7 cellular contexts compared by ENCODE assay signal in the genomic region with DNA sequence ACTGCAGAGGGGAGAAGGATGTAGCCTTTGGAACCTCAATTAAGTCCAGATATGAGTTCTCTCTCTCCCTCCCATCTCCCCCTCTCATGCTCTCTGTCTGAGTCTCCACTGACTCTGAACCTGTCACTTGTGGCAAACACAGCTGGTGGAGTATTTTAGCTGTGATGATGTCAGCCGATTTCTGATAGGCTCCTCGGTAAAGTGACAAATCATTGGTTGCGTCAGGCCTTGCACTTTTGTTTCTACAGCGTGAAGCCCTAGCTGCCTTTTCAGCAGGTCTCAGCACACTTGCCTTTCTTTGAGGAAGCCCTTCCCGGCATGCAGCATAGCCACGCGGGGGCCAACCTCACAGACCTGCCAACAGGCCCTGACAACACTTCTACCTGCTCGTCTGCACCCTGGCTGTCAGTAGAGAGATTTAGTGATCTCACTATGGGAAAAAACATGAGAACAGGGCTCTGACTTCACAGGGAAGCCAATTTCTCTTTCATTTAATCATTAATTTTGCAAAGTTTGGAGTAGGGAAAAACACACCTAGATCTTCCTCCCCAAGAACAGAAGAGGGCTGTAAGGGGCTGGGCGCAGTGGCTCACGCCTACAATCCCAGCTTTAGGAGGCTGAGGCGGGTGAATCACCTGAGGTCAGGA.
DNase-seq lines count a peak whose midpoint lies in the region; ATAC-seq and TF ChIP-seq lines count a peak whose summit lies in the region.

No MANE protein-coding gene starts in this region.

- no peak overlapping the region for H4K8ac ChIP-seq in neuronal stem cell (ENCODE audit: low read depth, low read length)

- no peak overlapping the region for H3K23ac ChIP-seq in neuronal stem cell (ENCODE audit: low read depth, low read length, poor library complexity)

- no peaks in the 10 kb centered on the region for H3K79me1 ChIP-seq in neuronal stem cell (ENCODE audit: low read depth, low read length)

- no peak for TF ChIP-seq POLR2A in esophagus muscularis mucosa (IDR thresholded peaks at IDR 0.05; ENCODE audit: low read depth)

- H3K9ac ChIP-seq in neuronal stem cell (ENCODE audit: low read depth, low read length, poor library complexity) = no peak overlapping the region

- no peak overlapping the region for H2BK12ac ChIP-seq in neuronal stem cell (ENCODE audit: low read length)

- peak overlapping the region; percentile 83 for H2AFZ ChIP-seq in neuronal stem cell (ENCODE audit: low read length)

- peak; percentile 89 for ATAC-seq in GM18870 (IDR thresholded peaks at IDR 0.05; ENCODE audit: unreplicated experiment)
- peak; percentile 81 for ATAC-seq in HG02973 (IDR thresholded peaks at IDR 0.05; ENCODE audit: unreplicated experiment)
- ATAC-seq in activated CD8-positive, alpha-beta memory T cell treated with anti-CD3 and anti-CD28 coated beads, Interleukin-2, amount 10 ng/mL, durations not matched to agents 7 days and 5 days = peak; percentile 77

- no peak for TF ChIP-seq CTCF in esophagus muscularis mucosa (IDR thresholded peaks at IDR 0.05)

- CTCF ChIA-PET in activated CD8-positive, alpha-beta memory T cell treated with anti-CD3 and anti-CD28 coated beads, Interleukin-2, amount 10 ng/mL, durations not matched to agents 7 days and 5 days (lab: Charles Lee) = interaction anchor here (0.7 to 3.8 kb wide), 13 partner anchors 10 to 448 kb away, joined by 3 to 27 read pairs (median 3); partner anchors contain the start of gene ATXN1

- peak; percentile 56 for DNase-seq in NCI-H524 treated with DMSO at 0.1 percent for 48 hours (lab: John Stamatoyannopoulos, UW)
- DNase-seq in activated CD8-positive, alpha-beta memory T cell treated with anti-CD3 and anti-CD28 coated beads, Interleukin-2, amount 10 ng/mL, durations not matched to agents 7 days and 5 days = peak; percentile 92
- no peak for DNase-seq in esophagus muscularis mucosa (ENCODE audit: extremely low spot score)
- DNase-seq in neuronal stem cell (ENCODE audit: low spot score) = no peak
- peak in 35 of 49 donors; percentile 17 to 85 (median 45) for DNase-seq in substantia nigra (lab: John Stamatoyannopoulos, UW)

- H3K4me1 Mint-ChIP-seq in activated CD8-positive, alpha-beta memory T cell treated with anti-CD3 and anti-CD28 coated beads, Interleukin-2, amount 10 ng/mL, durations not matched to agents 7 days and 5 days = peaks cover 77% of the 10 kb centered on the region

- H3K4ac ChIP-seq in neuronal stem cell (ENCODE audit: low read length) = no peak overlapping the region

- H2AK5ac ChIP-seq in neuronal stem cell (ENCODE audit: low read depth, low read length) = no peak overlapping the region

- no peak overlapping the region for H2BK120ac ChIP-seq in neuronal stem cell (ENCODE audit: low read depth, low read length)

- no peak overlapping the region for H2BK5ac ChIP-seq in neuronal stem cell (ENCODE audit: low read length)

- H3K18ac ChIP-seq in neuronal stem cell (ENCODE audit: low read length) = no peak overlapping the region

- H3K27ac ChIP-seq in esophagus muscularis mucosa (replicated peaks in 1 of 4) (peak overlapping the region; percentile 56 to 68 (median 67)), neuronal stem cell (replicated peaks; ENCODE audit: low read length) (no peak overlapping the region), substantia nigra (ENCODE audit: low read depth, low read length, poor library complexity, severe bottlenecking) (peak overlapping the region; percentile 42)

- H3K36me3 ChIP-seq in esophagus muscularis mucosa (peaks cover 11 to 25% (median 20%) of the 10 kb centered on the region in 4 donors), neuronal stem cell (replicated peaks in 1 of 2; ENCODE audit: control insufficient read depth in 2 of 2, insufficient read depth in 2 of 2, low read length in 2 of 2) (no peaks in the 10 kb centered on the region)

- H3K9me3 ChIP-seq in esophagus muscularis mucosa (no peaks in the 10 kb centered on the region), neuronal stem cell (replicated peaks in 1 of 2; ENCODE audit: control insufficient read depth in 2 of 2, insufficient read depth in 1 of 2, low read depth in 1 of 2, low read length in 2 of 2) (no peaks in the 10 kb centered on the region)

- H3K27ac Mint-ChIP-seq in activated CD8-positive, alpha-beta memory T cell treated with anti-CD3 and anti-CD28 coated beads, Interleukin-2, amount 10 ng/mL, durations not matched to agents 7 days and 5 days = peak overlapping the region; percentile 91

- H3K14ac ChIP-seq in neuronal stem cell (ENCODE audit: low read length) = no peak overlapping the region

- H3K27me3 ChIP-seq in esophagus muscularis mucosa = no peaks in the 10 kb centered on the region
- H3K27me3 ChIP-seq in neuronal stem cell (ENCODE audit: control insufficient read depth in 3 of 3, insufficient read depth in 3 of 3, low read depth in 1 of 3, low read length in 3 of 3) = no peaks in the 10 kb centered on the region

- no peak overlapping the region for H4K91ac ChIP-seq in neuronal stem cell (ENCODE audit: low read depth, low read length, poor library complexity)

- no peaks in the 10 kb centered on the region for H3K27me3 Mint-ChIP-seq in activated CD8-positive, alpha-beta memory T cell treated with anti-CD3 and anti-CD28 coated beads, Interleukin-2, amount 10 ng/mL, durations not matched to agents 7 days and 5 days

- peak overlapping the region; percentile 55 for H3K4me3 Mint-ChIP-seq in activated CD8-positive, alpha-beta memory T cell treated with anti-CD3 and anti-CD28 coated beads, Interleukin-2, amount 10 ng/mL, durations not matched to agents 7 days and 5 days

- no peaks in the 10 kb centered on the region for H3K9me3 Mint-ChIP-seq in activated CD8-positive, alpha-beta memory T cell treated with anti-CD3 and anti-CD28 coated beads, Interleukin-2, amount 10 ng/mL, durations not matched to agents 7 days and 5 days (ENCODE audit: low read depth)

- H3K4me2 ChIP-seq in neuronal stem cell (ENCODE audit: insufficient read depth, low read length, poor library complexity, severe bottlenecking) = no peak overlapping the region

- H3K36me3 Mint-ChIP-seq in activated CD8-positive, alpha-beta memory T cell treated with anti-CD3 and anti-CD28 coated beads, Interleukin-2, amount 10 ng/mL, durations not matched to agents 7 days and 5 days = peaks cover 26% of the 10 kb centered on the region

- H3K4me1 ChIP-seq in esophagus muscularis mucosa (peaks cover 53 to 72% (median 66%) of the 10 kb centered on the region in 4 donors), neuronal stem cell (ENCODE audit: control insufficient read depth in 2 of 2, insufficient read depth in 1 of 2, low read depth in 1 of 2, low read length in 2 of 2) (peaks cover 12 to 21% of the 10 kb centered on the region in 2 donors)

- H3K4me3 ChIP-seq in esophagus muscularis mucosa (peak overlapping the region in 1 of 4 donors; percentile 11), neuronal stem cell (ENCODE audit: low read length in 2 of 2) (no peak overlapping the region)

- no peak for TF ChIP-seq EP300 in esophagus muscularis mucosa (IDR thresholded peaks at IDR 0.05)

- intact Hi-C loops in esophagus muscularis mucosa (cut with DNase I) = no loop called here

- 48% methylated on average over 11 of the region's 11 CpGs for WGBS in esophagus muscularis mucosa
- no CpG with 5 or more reads among the region's 11 CpGs for WGBS in neuronal stem cell (ENCODE audit: extremely low coverage in 2 of 2, insufficient read length in 2 of 2, insufficient replicate concordance in 1 of 2), 2 donors

- H2BK15ac ChIP-seq in neuronal stem cell (ENCODE audit: low read length) = no peak overlapping the region

Comparison
In these comparisons a context has a peak if more than half of its experiments do, and no peak if none do; other contexts are left out.
1. DNase-seq: peak in NCI-H524 treated with DMSO at 0.1 percent for 48 hours (single experiment), activated CD8-positive, alpha-beta memory T cell treated with anti-CD3 and anti-CD28 coated beads, Interleukin-2, amount 10 ng/mL, durations not matched to agents 7 days and 5 days (single experiment) and substantia nigra (35 of 49); none in esophagus muscularis mucosa (single experiment) and neuronal stem cell (single experiment).
2. Peak in every context shown above with its lines, with median percentiles within 50 percentile points of each other: ATAC-seq.